In genomic region chr20:23606652-23607049, GRCh38 we compare ENCODE assay signal across 8 cellular contexts. TPM values are rescaled to one million over a fixed set of nuclear protein-coding genes. Genes with fewer than 3 reads are reported as not detected.
DNase-seq lines count a peak whose midpoint lies in the region; ATAC-seq lines count a peak whose summit lies in the region.

No MANE protein-coding gene starts in this region.

- DNase-seq in AG20443 (ENCODE audit: low spot score): peak; percentile 93
- peak; percentile 80 for DNase-seq in NCI-H2227 (lab: John Stamatoyannopoulos, UW; ENCODE audit: unreplicated experiment)
- DNase-seq in activated CD4-positive, CD25-positive, alpha-beta regulatory T cell (lab: John Stamatoyannopoulos, UW): peak; percentile 7 to 41 (median 17)
- DNase-seq in central memory CD8-positive, alpha-beta T cell (ENCODE audit: low spot score in 2 of 2): peak; percentile 60 to 62
- peak; percentile 73 for DNase-seq in left lobe of liver (ENCODE audit: low spot score)
- DNase-seq in stimulated activated CD4-positive, alpha-beta T cell treated with anti-CD3 and anti-CD28 coated beads, TNF-alpha, amount 100 ng/mL, for 4 hours (ENCODE audit: low read depth in 3 of 3): peak; percentile 16 to 24 (median 19)

- no peaks in the 10 kb centered on the region for H3K27me3 Mint-ChIP-seq in central memory CD8-positive, alpha-beta T cell

- peak; percentile 73 for ATAC-seq in GM18870 (IDR thresholded peaks at IDR 0.05; ENCODE audit: unreplicated experiment)
- peak; percentile 89 for ATAC-seq in HG03135 (IDR thresholded peaks at IDR 0.05; ENCODE audit: unreplicated experiment)
- ATAC-seq in central memory CD8-positive, alpha-beta T cell (replicated peaks; ENCODE audit: extremely low read depth, poor library complexity, severe bottlenecking): peak; percentile 83
- peak; percentile 98 for ATAC-seq in left lobe of liver

- no peak overlapping the region for H3K27ac Mint-ChIP-seq in central memory CD8-positive, alpha-beta T cell (ENCODE audit: low read depth)

- no peaks in the 10 kb centered on the region for H3K9me3 Mint-ChIP-seq in central memory CD8-positive, alpha-beta T cell

- no peaks in the 10 kb centered on the region for H3K4me1 Mint-ChIP-seq in central memory CD8-positive, alpha-beta T cell

- H3K36me3 Mint-ChIP-seq in central memory CD8-positive, alpha-beta T cell (ENCODE audit: insufficient read depth): no peaks in the 10 kb centered on the region

- H3K4me3 Mint-ChIP-seq in central memory CD8-positive, alpha-beta T cell: no peak overlapping the region

RNA-seq across cellular contexts. Expression of gene CST9, which starts 0.9 kb away (rescaled TPM):
- total RNA-seq in left lobe of liver: not detected

RNA-seq across cellular contexts. Expression of gene CST3, which starts 31.1 kb away (rescaled TPM):
- 1,478 TPM for total RNA-seq in left lobe of liver

RNA-seq across cellular contexts. Expression of gene CST9L, which starts 38.4 kb away (rescaled TPM):
- not detected for total RNA-seq in left lobe of liver

Comparison
In these comparisons a context has a peak if more than half of its experiments do, and no peak if none do; other contexts are left out.
1. Peak in every context shown above with its lines: DNase-seq and ATAC-seq.
2. DNase-seq: peak in every context shown above with its lines; median percentile 93 in AG20443; 80 in NCI-H2227; 73 in left lobe of liver; 61 in central memory CD8-positive, alpha-beta T cell; 19 in stimulated activated CD4-positive, alpha-beta T cell treated with anti-CD3 and anti-CD28 coated beads, TNF-alpha, amount 100 ng/mL, for 4 hours; 17 in activated CD4-positive, CD25-positive, alpha-beta regulatory T cell.